In genomic region chrX:121479406-121479805, GRCh38 we compare ENCODE assay signal across 18 cellular contexts.
DNase-seq lines count a peak whose midpoint lies in the region; TF ChIP-seq lines count a peak whose summit lies in the region.
"Had no signal": no experiment of that assay in that cellular context is flagged by ENCODE, and none has a peak within 500 bp of the region (broad histone marks: within the 10 kb centered on the region; RNA-seq: fewer than 3 reads in every experiment).

No MANE protein-coding gene starts in this region.

- DNase-seq in EL (peak; percentile 3), NCI-H524 treated with DMSO at 0.1 percent for 48 hours (lab: John Stamatoyannopoulos, UW) (peak; percentile 16), epithelial cell of esophagus (ENCODE audit: low read depth) (peak; percentile 3), GM19238 (ENCODE audit: insufficient read length, low spot score) (no peak), GM10248 (ENCODE audit: extremely low spot score) (no peak), MCF 10A (ENCODE audit: unreplicated experiment) (no peak)
- DNase-seq: activated CD4-positive, CD25-positive, alpha-beta regulatory T cell; activated CD8-positive, alpha-beta memory T cell treated with anti-CD3 and anti-CD28 coated beads, Interleukin-2, amount 10 ng/mL, durations not matched to agents 7 days and 5 days; activated effector memory CD4-positive, alpha-beta T cell treated with anti-CD3 and anti-CD28 coated beads, Interleukin-2, amount 50 U/mL, for 16 hours; DMS79 treated with DMSO at 0.1 percent for 48 hours; HFFc6; Karpas-422; NCI-H2171; stimulated activated naive CD8-positive, alpha-beta T cell treated with anti-CD3 and anti-CD28 coated beads, Interleukin-15, Interleukin-2, amounts not matched to agents 100 U/mL and 50 U/mL, for 24 hours; T-cell had no signal

- no peaks in the 10 kb centered on the region for H3K27me3 Mint-ChIP-seq in MCF 10A (ENCODE audit: insufficient read depth, unreplicated experiment)
- H3K27me3 Mint-ChIP-seq: activated CD8-positive, alpha-beta memory T cell treated with anti-CD3 and anti-CD28 coated beads, Interleukin-2, amount 10 ng/mL, durations not matched to agents 7 days and 5 days had no signal

- CTCF ChIA-PET in GM10248 (lab: Yijun Ruan, JAX) (no interaction called here), MCF 10A (lab: Yijun Ruan, JAX) (interaction anchor here (0.9 kb wide), 1 partner anchor 627 kb away, joined by 3 read pairs; no protein-coding TSS in a partner anchor)

- no peak overlapping the region for H3K27ac Mint-ChIP-seq in MCF 10A (ENCODE audit: low read depth, unreplicated experiment)
- H3K27ac Mint-ChIP-seq: activated CD8-positive, alpha-beta memory T cell treated with anti-CD3 and anti-CD28 coated beads, Interleukin-2, amount 10 ng/mL, durations not matched to agents 7 days and 5 days; HFFc6; T-cell had no signal

- H3K36me3 Mint-ChIP-seq in MCF 10A (ENCODE audit: insufficient read depth, unreplicated experiment): no peaks in the 10 kb centered on the region
- H3K36me3 Mint-ChIP-seq: activated CD8-positive, alpha-beta memory T cell treated with anti-CD3 and anti-CD28 coated beads, Interleukin-2, amount 10 ng/mL, durations not matched to agents 7 days and 5 days; T-cell had no signal

- TF ChIP-seq CTCF in C4-2B (conservative IDR thresholded peaks at IDR 0.05): peak; percentile 10
- peak; percentile 6 for TF ChIP-seq CTCF in epithelial cell of esophagus (IDR thresholded peaks at IDR 0.05; ENCODE audit: insufficient read depth, low read depth, low read length, missing control alignments)
- no peak for TF ChIP-seq CTCF in GM10248 (IDR thresholded peaks at IDR 0.05; ENCODE audit: control extremely low read depth, extremely low read depth, low read depth, missing control alignments)
- no peak for TF ChIP-seq CTCF in MCF 10A (IDR thresholded peaks at IDR 0.05; ENCODE audit: unreplicated experiment)

- peaks cover 16% of the 10 kb centered on the region for H3K9me3 Mint-ChIP-seq in MCF 10A (ENCODE audit: unreplicated experiment)
- H3K9me3 Mint-ChIP-seq: HFFc6 had no signal

- no TSS peak for BruUV-seq in MCF 10A (replicated peaks; lab: Mats Ljungman, UMichigan)

- POLR2A ChIA-PET in GM10248 (lab: Yijun Ruan, JAX): no interaction called here
- POLR2A ChIA-PET in MCF 10A (lab: Yijun Ruan, JAX): no interaction called here

- H3K4me3 ChIP-seq in epithelial cell of esophagus (ENCODE audit: low read length): no peak overlapping the region
- H3K4me3 ChIP-seq: GM12878, hepatocyte had no signal

- intact Hi-C loops in MCF 10A (cut with micrococcal nuclease): no loop called here

- no peak overlapping the region for H3K4me3 Mint-ChIP-seq in MCF 10A (ENCODE audit: unreplicated experiment)
- H3K4me3 Mint-ChIP-seq: activated CD8-positive, alpha-beta memory T cell treated with anti-CD3 and anti-CD28 coated beads, Interleukin-2, amount 10 ng/mL, durations not matched to agents 7 days and 5 days; HFFc6; T-cell had no signal

- no peaks in the 10 kb centered on the region for H3K4me1 Mint-ChIP-seq in MCF 10A (ENCODE audit: insufficient read depth, unreplicated experiment)
- H3K4me1 Mint-ChIP-seq: activated CD8-positive, alpha-beta memory T cell treated with anti-CD3 and anti-CD28 coated beads, Interleukin-2, amount 10 ng/mL, durations not matched to agents 7 days and 5 days; T-cell had no signal

- no peak overlapping the region for H3K27ac ChIP-seq in C4-2B
- H3K27ac ChIP-seq: hepatocyte had no signal

Comparison
In these comparisons a context has a peak if more than half of its experiments do, and no peak if none do; other contexts are left out.
1. CTCF ChIP-seq: peak in C4-2B (single experiment) and epithelial cell of esophagus (single experiment); none in GM10248 (single experiment) and MCF 10A (single experiment).
2. DNase-seq: peak in EL (single experiment), NCI-H524 treated with DMSO at 0.1 percent for 48 hours (single experiment) and epithelial cell of esophagus (single experiment); none in GM19238 (single experiment), GM10248 (single experiment) and MCF 10A (single experiment).